ENCODE assay signal across 8 cellular contexts in the genomic region with DNA sequence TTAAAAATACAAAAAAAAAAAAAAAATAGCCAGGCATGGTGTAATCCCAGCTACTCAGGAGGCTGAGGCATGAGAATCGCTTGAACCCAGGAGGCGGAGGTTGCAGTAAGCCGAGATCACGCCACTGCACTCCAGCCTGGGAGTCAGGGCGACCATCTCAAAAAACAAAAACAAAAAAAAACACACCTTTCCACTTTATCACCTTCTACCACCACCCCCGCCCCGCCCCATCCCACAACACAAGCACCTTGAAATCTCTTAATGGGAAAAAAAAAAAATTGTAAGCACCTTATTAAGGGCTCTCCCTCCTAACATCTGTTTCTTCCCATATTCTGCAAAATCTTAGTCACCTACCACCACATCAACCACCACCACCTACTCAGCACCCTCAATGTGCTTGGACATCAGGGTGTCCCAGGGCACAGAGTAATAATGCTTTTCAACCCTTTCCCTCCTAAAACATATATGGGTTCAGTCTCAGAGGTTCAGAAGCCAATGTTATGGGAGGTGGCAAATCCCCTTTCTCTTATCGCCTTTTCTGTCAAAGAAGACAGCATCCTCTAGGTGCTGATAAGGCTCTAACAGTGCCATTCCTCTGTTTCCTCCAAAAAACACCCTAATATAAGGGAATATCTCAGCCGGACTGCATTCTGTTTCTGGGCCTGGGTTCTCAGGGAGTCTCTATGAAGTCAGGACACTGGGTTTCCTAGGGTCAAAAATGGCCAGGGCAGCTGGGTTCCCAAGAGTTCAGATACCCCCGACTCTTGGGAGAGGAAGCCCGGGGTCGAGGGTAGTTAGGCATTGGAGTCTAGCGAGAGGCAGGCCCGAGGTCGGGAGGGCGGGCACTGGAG. TPM values are rescaled to one million over a fixed set of nuclear protein-coding genes. Genes with fewer than 3 reads are reported as not detected.
DNase-seq lines count a peak whose midpoint lies in the region; ATAC-seq, FAIRE-seq and TF ChIP-seq lines count a peak whose summit lies in the region.

No MANE protein-coding gene starts in this region.

- CTCF ChIA-PET in T-cell (lab: Charles Lee), result interaction anchor here in 1 of 2 donors (0.5 to 1.0 kb wide), 4 partner anchors 13 to 272 kb away, joined by 3 to 6 read pairs (median 4); partner anchors contain the start of genes C11orf98 and CSKMT

- 17 to 32% (median 21%) methylated on average over 16 of the region's 16 CpGs for WGBS in small intestine, 3 donors

- peaks cover 15% of the 10 kb centered on the region for H3K36me3 ChIP-seq in cardiac muscle cell
- H3K36me3 ChIP-seq in small intestine (ENCODE audit: control insufficient read depth in 2 of 2, insufficient read depth in 2 of 2, low read length in 2 of 2), result peaks cover 0 to 3% of the 10 kb centered on the region in 2 donors

- no peak for FAIRE-seq in small intestine (lab: Jason Lieb, UNC)

- no peaks in the 10 kb centered on the region for H3K9me3 Mint-ChIP-seq in T-cell

- H3K4me3 ChIP-seq in cardiac muscle cell (peak overlapping the region; percentile 69), fibroblast of the aortic adventitia (ENCODE audit: low read depth, low read length) (peak overlapping the region; percentile 92), small intestine (ENCODE audit: low read depth in 1 of 2, low read length in 2 of 2) (peak overlapping the region; percentile 71 to 94)

- ATAC-seq in T-cell (replicated peaks in 1 of 4) (peak; percentile 5 to 11 (median 8)), GM21576 (IDR thresholded peaks at IDR 0.05; ENCODE audit: unreplicated experiment) (no peak), HG03457 (IDR thresholded peaks at IDR 0.05; ENCODE audit: unreplicated experiment) (no peak)

- H3K27me3 ChIP-seq in cardiac muscle cell, result no peaks in the 10 kb centered on the region
- H3K27me3 ChIP-seq in small intestine (ENCODE audit: control insufficient read depth in 2 of 2, insufficient read depth in 2 of 2, low read length in 2 of 2), result no peaks in the 10 kb centered on the region

- TF ChIP-seq CTCF in cardiac muscle cell (IDR thresholded peaks at IDR 0.05; ENCODE audit: low read depth, low read length), result no peak
- no peak for TF ChIP-seq CTCF in fibroblast of the aortic adventitia (IDR thresholded peaks at IDR 0.05; ENCODE audit: insufficient read depth, low read length)

- POLR2A ChIA-PET in T-cell (lab: Charles Lee), result interaction anchor here (0.6 to 1.4 kb wide), 5 partner anchors 9 to 61 kb away, joined by 3 to 28 read pairs (median 4); partner anchors contain the start of genes C11orf98 (in 2 of the 2), CSKMT (in 2 of the 2) and TUT1 (in 1 of the 2)

- peaks cover 4% of the 10 kb centered on the region for H3K36me3 Mint-ChIP-seq in T-cell

- no peaks in the 10 kb centered on the region for H3K27me3 Mint-ChIP-seq in T-cell

- H3K9me3 ChIP-seq in cardiac muscle cell (ENCODE audit: low read depth) (no peaks in the 10 kb centered on the region), small intestine (ENCODE audit: control insufficient read depth, low read depth) (no peaks in the 10 kb centered on the region)

- H3K27ac Mint-ChIP-seq in T-cell, result peak overlapping the region; percentile 85 to 90

- intact Hi-C loops in cardiac septum (cut with DNase I), result no loop called here

- H3K4me1 Mint-ChIP-seq in T-cell, result peaks cover 19 to 28% (median 19%) of the 10 kb centered on the region in 3 donors

- peak overlapping the region; percentile 87 to 97 (median 88) for H3K4me3 Mint-ChIP-seq in T-cell

- H3K27ac ChIP-seq in cardiac muscle cell (peak overlapping the region; percentile 90), small intestine (ENCODE audit: low read depth in 1 of 2, low read length in 1 of 2) (peak overlapping the region; percentile 70 to 93)

- DNase-seq in cardiac muscle cell (ENCODE audit: low read depth in 1 of 2, low spot score in 1 of 2) (no peak), cardiac septum (ENCODE audit: low spot score) (no peak), T-cell (peak in 8 of 34 experiments; percentile 16 to 72 (median 41)), fibroblast of the aortic adventitia (ENCODE audit: low read depth) (no peak), small intestine (no peak), NCI-H1105 (lab: John Stamatoyannopoulos, UW) (no peak)

- H3K4me1 ChIP-seq in cardiac muscle cell (ENCODE audit: low read depth), result no peaks in the 10 kb centered on the region
- no peaks in the 10 kb centered on the region for H3K4me1 ChIP-seq in small intestine (ENCODE audit: control insufficient read depth in 2 of 2, insufficient read depth in 1 of 2, low read depth in 1 of 2, low read length in 1 of 2)

RNA-seq across cellular contexts. Expression of gene INTS5, which starts 0.7 kb away (rescaled TPM):
- 33.9 and 36.3 TPM in 2 replicates for total RNA-seq in cardiac muscle cell
- 32.2 and 40.1 TPM in 2 replicates for polyA plus RNA-seq in cardiac muscle cell
- 10.0 TPM for total RNA-seq in cardiac septum
- total RNA-seq in T-cell, result 10 to 100 TPM; 14.4 to 39.0 (median 34.8) TPM
- total RNA-seq in fibroblast of the aortic adventitia (ENCODE audit: low replicate concordance), result 20.9 and 21.8 TPM in 2 replicates
- polyA plus RNA-seq in small intestine, result 10 to 100 TPM in 1 of 3 donors, 1 to 10 TPM in 2; 7.3 to 12.4 (median 7.8) TPM

RNA-seq across cellular contexts. Expression of gene GANAB, which starts 6.0 kb away (rescaled TPM):
- total RNA-seq in cardiac muscle cell, result 110 TPM in 2 replicates
- 143 and 151 TPM in 2 replicates for polyA plus RNA-seq in cardiac muscle cell
- 99.8 TPM for total RNA-seq in cardiac septum
- 100 to 1,000 TPM; 216 to 278 (median 257) TPM for total RNA-seq in T-cell
- total RNA-seq in fibroblast of the aortic adventitia (ENCODE audit: low replicate concordance), result 203 and 208 TPM in 2 replicates
- polyA plus RNA-seq in small intestine, result 100 to 1,000 TPM in 1 of 3 donors, 10 to 100 TPM in 2; 38.6 to 161 (median 44.3) TPM

RNA-seq across cellular contexts. Expression of gene C11orf98, which starts 12.6 kb away (rescaled TPM):
- total RNA-seq in cardiac muscle cell (136 and 141 TPM in 2 replicates), cardiac septum (25.4 TPM), T-cell (10 to 100 TPM; 28.3 to 62.6 (median 54.8) TPM), fibroblast of the aortic adventitia (ENCODE audit: low replicate concordance) (14.2 and 48.2 TPM in 2 replicates)
- polyA plus RNA-seq in cardiac muscle cell (115 and 136 TPM in 2 replicates), small intestine (100 to 1,000 TPM; 121 to 156 (median 148) TPM)

RNA-seq across cellular contexts. Expression of gene CSKMT, which starts 12.7 kb away (rescaled TPM):
- 3.8 and 11.0 TPM in 2 replicates for total RNA-seq in cardiac muscle cell
- 14.1 and 25.1 TPM in 2 replicates for polyA plus RNA-seq in cardiac muscle cell
- total RNA-seq in cardiac septum, result 7.5 TPM
- total RNA-seq in T-cell, result 10 to 100 TPM; 14.8 to 35.6 (median 27.4) TPM
- total RNA-seq in fibroblast of the aortic adventitia (ENCODE audit: low replicate concordance), result 9.8 and 10.8 TPM in 2 replicates
- polyA plus RNA-seq in small intestine, result 10 to 100 TPM in 2 of 3 donors, 1 to 10 TPM in 1; 7.0 to 18.6 (median 16.9) TPM

RNA-seq across cellular contexts. Expression of gene UQCC3, which starts 19.1 kb away (rescaled TPM):
- 13.0 and 18.8 TPM in 2 replicates for total RNA-seq in cardiac muscle cell
- 32.3 and 33.5 TPM in 2 replicates for polyA plus RNA-seq in cardiac muscle cell
- total RNA-seq in cardiac septum, result 6.9 TPM
- 1 to 10 TPM; 2.7 to 9.3 (median 8.1) TPM for total RNA-seq in T-cell
- total RNA-seq in fibroblast of the aortic adventitia (ENCODE audit: low replicate concordance), result 6.8 and 31.3 TPM in 2 replicates
- polyA plus RNA-seq in small intestine, result 10 to 100 TPM; 15.0 to 34.9 (median 31.8) TPM

Comparison
In these comparisons a context has a peak if more than half of its experiments do, and no peak if none do; other contexts are left out.
1. ATAC-seq: peak in T-cell (4 of 4); none in GM21576 (single experiment) and HG03457 (single experiment).
2. Peak in every context shown above with its lines, with median percentiles within 50 percentile points of each other: H3K4me3 ChIP-seq.